Comparison of ENCODE assay signal across 9 cellular contexts in the genomic region with DNA sequence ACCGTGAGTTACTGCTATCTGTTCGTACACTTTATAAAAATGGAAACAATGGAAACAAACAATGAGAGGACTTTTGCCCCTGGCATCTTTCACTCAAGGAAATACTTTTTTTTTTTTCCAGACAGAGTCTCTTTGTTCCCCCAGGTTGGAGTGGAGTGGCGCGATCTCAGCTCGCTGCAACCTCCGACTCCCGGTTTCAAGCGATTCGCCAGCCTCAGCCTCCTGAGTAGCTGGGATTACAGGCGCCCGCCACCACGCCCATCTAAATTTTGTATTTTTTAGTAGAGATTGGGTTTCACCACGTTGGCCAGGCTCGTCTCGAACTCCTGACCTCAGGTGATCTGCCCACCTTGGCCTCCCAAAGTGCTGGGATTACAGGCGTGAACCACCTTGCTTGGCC. TPM values are rescaled to one million over a fixed set of nuclear protein-coding genes. Genes with fewer than 3 reads are reported as not detected.
"Had no signal": no experiment of that assay in that cellular context is flagged by ENCODE, and none has a peak within 500 bp of the region (broad histone marks: within the 10 kb centered on the region; RNA-seq: fewer than 3 reads in every experiment).

No MANE protein-coding gene starts in this region.

RNA-seq across cellular contexts. Expression of a gene that starts 9.3 kb away (rescaled TPM):
- total RNA-seq: activated CD8-positive, alpha-beta T cell treated with anti-CD3 and anti-CD28 coated beads, Interleukin-2, amount 10 ng/mL, durations not matched to agents 7 days and 5 days; activated naive CD4-positive, alpha-beta T cell treated with anti-CD3 and anti-CD28 coated beads for 36 hours; activated naive CD8-positive, alpha-beta T cell treated with anti-CD3 and anti-CD28 coated beads, Interleukin-2, amount 10 ng/mL, durations not matched to agents 7 days and 5 days; adrenal gland; breast epithelium; MCF 10A; PC-3; SJSA1; WTC11 had no signal

RNA-seq across cellular contexts. Expression of a gene that starts 22.3 kb away (rescaled TPM):
- total RNA-seq: activated CD8-positive, alpha-beta T cell treated with anti-CD3 and anti-CD28 coated beads, Interleukin-2, amount 10 ng/mL, durations not matched to agents 7 days and 5 days; activated naive CD4-positive, alpha-beta T cell treated with anti-CD3 and anti-CD28 coated beads for 36 hours; activated naive CD8-positive, alpha-beta T cell treated with anti-CD3 and anti-CD28 coated beads, Interleukin-2, amount 10 ng/mL, durations not matched to agents 7 days and 5 days; adrenal gland; breast epithelium; MCF 10A; PC-3; SJSA1; WTC11 had no signal
- polyA plus RNA-seq: adrenal gland had no signal

RNA-seq across cellular contexts. Expression of a gene that starts 32.5 kb away (rescaled TPM):
- total RNA-seq: activated CD8-positive, alpha-beta T cell treated with anti-CD3 and anti-CD28 coated beads, Interleukin-2, amount 10 ng/mL, durations not matched to agents 7 days and 5 days; activated naive CD4-positive, alpha-beta T cell treated with anti-CD3 and anti-CD28 coated beads for 36 hours; activated naive CD8-positive, alpha-beta T cell treated with anti-CD3 and anti-CD28 coated beads, Interleukin-2, amount 10 ng/mL, durations not matched to agents 7 days and 5 days; adrenal gland; breast epithelium; MCF 10A; PC-3; SJSA1; WTC11 had no signal
- polyA plus RNA-seq: adrenal gland had no signal

RNA-seq across cellular contexts. Expression of a gene that starts 46.2 kb away (rescaled TPM):
- total RNA-seq: activated CD8-positive, alpha-beta T cell treated with anti-CD3 and anti-CD28 coated beads, Interleukin-2, amount 10 ng/mL, durations not matched to agents 7 days and 5 days; activated naive CD4-positive, alpha-beta T cell treated with anti-CD3 and anti-CD28 coated beads for 36 hours; activated naive CD8-positive, alpha-beta T cell treated with anti-CD3 and anti-CD28 coated beads, Interleukin-2, amount 10 ng/mL, durations not matched to agents 7 days and 5 days; adrenal gland; breast epithelium; MCF 10A; PC-3; SJSA1; WTC11 had no signal
- polyA plus RNA-seq: adrenal gland had no signal
